In the genomic region with DNA sequence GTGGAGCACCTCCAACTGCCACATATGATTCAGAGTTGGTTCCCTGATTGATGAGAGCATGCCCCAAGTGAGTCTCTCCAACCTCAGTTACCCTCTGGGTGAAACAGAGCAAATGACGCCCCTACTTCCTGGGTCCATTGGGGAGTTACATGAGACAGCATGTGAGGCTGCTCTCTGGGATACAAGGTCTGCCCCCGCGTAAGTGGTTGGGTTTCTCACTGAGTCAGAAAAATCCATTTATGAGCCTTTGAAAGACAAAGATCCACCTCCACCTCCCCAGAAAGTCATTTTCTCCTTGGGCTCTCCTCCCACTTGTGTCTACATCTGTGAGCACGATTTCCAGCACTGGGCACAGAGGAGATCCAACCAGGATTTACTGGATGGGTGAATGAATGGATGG, we compare ENCODE assay signal across 5 cellular contexts.
"Had no signal": no experiment of that assay in that cellular context is flagged by ENCODE, and none has a peak within 500 bp of the region (broad histone marks: within the 10 kb centered on the region; RNA-seq: fewer than 3 reads in every experiment).

No MANE protein-coding gene starts in this region.

- H3K27me3 Mint-ChIP-seq: IgD-negative memory B cell had no signal

- H3K4me1 Mint-ChIP-seq: IgD-negative memory B cell had no signal

- DNase-seq: IMR-90, KBM-7 had no signal

- H3K27ac Mint-ChIP-seq: IgD-negative memory B cell had no signal

- ATAC-seq: HepG2, K562 had no signal

- H3K4me3 Mint-ChIP-seq: IgD-negative memory B cell had no signal
